In the genomic region with DNA sequence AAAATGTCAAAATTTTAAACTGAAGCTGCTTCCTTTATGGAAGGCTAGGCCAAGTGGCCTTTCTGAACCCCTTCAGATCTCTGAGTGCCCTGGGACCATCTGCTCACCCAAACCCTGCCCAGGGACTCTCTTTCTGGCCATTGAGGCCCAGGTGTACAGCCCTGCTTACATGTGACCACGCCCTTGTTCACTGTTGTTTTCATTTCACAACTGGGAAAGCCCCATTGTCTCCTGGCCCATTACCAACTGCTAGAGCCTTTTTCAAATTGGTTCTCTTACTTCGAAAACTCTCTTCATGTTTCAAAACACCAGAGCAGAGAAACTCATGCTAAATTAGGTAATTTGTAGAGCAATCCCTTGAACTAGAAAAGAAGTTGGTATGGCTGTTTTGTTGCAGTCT, we compare ENCODE assay signal across 10 cellular contexts.
DNase-seq lines count a peak whose midpoint lies in the region; ATAC-seq and TF ChIP-seq lines count a peak whose summit lies in the region.
"Had no signal": no experiment of that assay in that cellular context is flagged by ENCODE, and none has a peak within 500 bp of the region (broad histone marks: within the 10 kb centered on the region; RNA-seq: fewer than 3 reads in every experiment).

No MANE protein-coding gene starts in this region.

- H3K79me2 ChIP-seq in KMS-11 (ENCODE audit: insufficient read depth, low read depth), result no peaks in the 10 kb centered on the region

- H3K4me1 ChIP-seq in KMS-11 (ENCODE audit: low read depth, poor library complexity, severe bottlenecking) (peaks cover 39% of the 10 kb centered on the region), lung (ENCODE audit: control insufficient read depth in 2 of 2, insufficient read depth in 2 of 2, low read length in 2 of 2) (peaks cover 0 to 2% of the 10 kb centered on the region in 2 donors), body of pancreas (no peaks in the 10 kb centered on the region)

- H3K9me3 ChIP-seq in lung (ENCODE audit: control insufficient read depth in 2 of 2, insufficient read depth in 1 of 2, low read length in 1 of 2), result no peaks in the 10 kb centered on the region
- H3K9me3 ChIP-seq in body of pancreas, result no peaks in the 10 kb centered on the region
- H3K9me3 ChIP-seq: neutrophil had no signal

- TF ChIP-seq CTCF in KMS-11 (conservative IDR thresholded peaks at IDR 0.05; ENCODE audit: low read depth, low read length), result no peak
- TF ChIP-seq CTCF in lung (IDR thresholded peaks at IDR 0.05; ENCODE audit: control extremely low read depth, extremely low read depth), result no peak
- TF ChIP-seq CTCF in body of pancreas (IDR thresholded peaks at IDR 0.05), result no peak

- H3K4me3 ChIP-seq in KMS-11 (IDR thresholded peaks at IDR 0.05; ENCODE audit: insufficient read depth, low read depth, low read length) (no peak overlapping the region), lung (no peak overlapping the region), body of pancreas (no peak overlapping the region)

- TF ChIP-seq POLR2A in body of pancreas (IDR thresholded peaks at IDR 0.05), result no peak

- H3K27me3 ChIP-seq in KMS-11 (ENCODE audit: insufficient read depth, low read depth), result no peaks in the 10 kb centered on the region
- no peaks in the 10 kb centered on the region for H3K27me3 ChIP-seq in lung (ENCODE audit: control insufficient read depth, insufficient read depth)
- H3K27me3 ChIP-seq in body of pancreas, result no peaks in the 10 kb centered on the region
- H3K27me3 ChIP-seq: neutrophil had no signal

- intact Hi-C loops in body of pancreas (cut with DNase I), result no loop called here

- peak overlapping the region; percentile 41; the same call in 1 of the 2 replicates for H3K9ac ChIP-seq in KMS-11

- H3K36me3 ChIP-seq in KMS-11 (ENCODE audit: insufficient read depth) (no peaks in the 10 kb centered on the region), lung (ENCODE audit: control insufficient read depth in 2 of 2, insufficient read depth in 2 of 2, low read length in 2 of 2) (no peaks in the 10 kb centered on the region), body of pancreas (replicated peaks in 1 of 2; ENCODE audit: insufficient read depth in 1 of 2, low read depth in 2 of 2) (no peaks in the 10 kb centered on the region)
- H3K36me3 ChIP-seq: neutrophil had no signal

- DNase-seq in lung (ENCODE audit: low spot score) (peak; percentile 42), NOMO-1 (lab: John Stamatoyannopoulos, UW; ENCODE audit: unreplicated experiment in 2 of 2) (no peak), body of pancreas (no peak), foreskin melanocyte (no peak)
- DNase-seq: activated B cell treated with CpG ODN at 0.5 μM for 24 hours, NCI-H526 treated with DMSO at 0.1 percent for 48 hours had no signal

- peak overlapping the region; percentile 71 for H3K4me2 ChIP-seq in KMS-11

- peak; percentile 78 for ATAC-seq in GM18858 (IDR thresholded peaks at IDR 0.05; ENCODE audit: unreplicated experiment)
- ATAC-seq in GM21619 (IDR thresholded peaks at IDR 0.05; ENCODE audit: unreplicated experiment), result peak; percentile 74
- no peak for ATAC-seq in lung (ENCODE audit: insufficient read depth, low FRiP score)
- no peak for ATAC-seq in body of pancreas

- H4K20me1 ChIP-seq in KMS-11 (ENCODE audit: insufficient read depth), result no peaks in the 10 kb centered on the region

- peak overlapping the region; percentile 82 for H3K27ac ChIP-seq in KMS-11
- no peak overlapping the region for H3K27ac ChIP-seq in lung (ENCODE audit: low read depth in 1 of 2, low read length in 1 of 2)
- H3K27ac ChIP-seq in body of pancreas, result no peak overlapping the region
- H3K27ac ChIP-seq: neutrophil had no signal

- peak overlapping the region; percentile 19; the same call in 1 of the 2 replicates for H2AFZ ChIP-seq in KMS-11 (ENCODE audit: low read depth)

- 56 to 80% methylated on average over 2 of the region's 2 CpGs for WGBS in lung, 2 donors
- WGBS in body of pancreas, 2 donors, result 60 to 68% methylated on average over 2 of the region's 2 CpGs

Comparison
In these comparisons a context has a peak if more than half of its experiments do, and no peak if none do; other contexts are left out.
1. ATAC-seq: peak in GM18858 (single experiment) and GM21619 (single experiment); none in lung (single experiment) and body of pancreas (single experiment).